1 cellular context compared by ENCODE assay signal in the genomic region with DNA sequence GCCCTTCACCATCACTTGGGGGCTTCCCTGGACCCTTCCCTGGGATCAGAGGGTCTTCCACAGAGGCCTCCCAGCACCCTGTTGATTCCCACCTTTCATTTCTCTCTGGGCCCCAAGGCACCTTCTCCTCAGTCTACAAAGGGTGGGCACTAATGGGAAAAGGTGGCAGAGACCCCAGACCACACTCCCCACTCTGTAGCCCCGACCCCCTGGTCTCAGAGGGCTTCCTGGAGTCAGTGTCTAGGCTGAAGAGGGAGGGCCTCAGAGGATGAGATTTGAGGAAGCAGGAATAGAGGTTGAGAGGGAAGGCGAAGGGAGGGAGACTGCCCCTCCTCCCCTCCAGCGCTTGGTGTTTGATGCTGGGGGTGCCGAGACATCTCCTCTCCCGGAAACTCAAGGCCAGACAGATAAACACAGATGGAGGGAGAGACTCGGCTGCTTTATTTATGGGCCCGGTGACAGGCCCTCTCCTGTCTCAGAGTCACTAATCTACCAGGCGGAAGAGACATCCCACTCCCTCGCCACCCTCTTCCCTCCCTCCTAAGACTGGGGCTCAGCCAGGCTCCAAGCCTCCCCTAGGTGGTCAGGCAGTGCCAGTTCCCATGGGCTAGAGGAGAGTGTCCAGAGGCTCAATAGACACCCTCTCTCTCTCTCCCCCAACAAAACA.
A peak's percentile ranks its signal among the peaks of the same experiment; 100 is the strongest.
TF ChIP-seq lines count a peak whose summit lies in the region.

No MANE protein-coding gene starts in this region.

TF ChIP-seq in K562, 482 proteins besides CTCF, POLR2A, EP300 and RAD21 (continued from another document and continues in another):
- TF ChIP-seq, protein P1, sequence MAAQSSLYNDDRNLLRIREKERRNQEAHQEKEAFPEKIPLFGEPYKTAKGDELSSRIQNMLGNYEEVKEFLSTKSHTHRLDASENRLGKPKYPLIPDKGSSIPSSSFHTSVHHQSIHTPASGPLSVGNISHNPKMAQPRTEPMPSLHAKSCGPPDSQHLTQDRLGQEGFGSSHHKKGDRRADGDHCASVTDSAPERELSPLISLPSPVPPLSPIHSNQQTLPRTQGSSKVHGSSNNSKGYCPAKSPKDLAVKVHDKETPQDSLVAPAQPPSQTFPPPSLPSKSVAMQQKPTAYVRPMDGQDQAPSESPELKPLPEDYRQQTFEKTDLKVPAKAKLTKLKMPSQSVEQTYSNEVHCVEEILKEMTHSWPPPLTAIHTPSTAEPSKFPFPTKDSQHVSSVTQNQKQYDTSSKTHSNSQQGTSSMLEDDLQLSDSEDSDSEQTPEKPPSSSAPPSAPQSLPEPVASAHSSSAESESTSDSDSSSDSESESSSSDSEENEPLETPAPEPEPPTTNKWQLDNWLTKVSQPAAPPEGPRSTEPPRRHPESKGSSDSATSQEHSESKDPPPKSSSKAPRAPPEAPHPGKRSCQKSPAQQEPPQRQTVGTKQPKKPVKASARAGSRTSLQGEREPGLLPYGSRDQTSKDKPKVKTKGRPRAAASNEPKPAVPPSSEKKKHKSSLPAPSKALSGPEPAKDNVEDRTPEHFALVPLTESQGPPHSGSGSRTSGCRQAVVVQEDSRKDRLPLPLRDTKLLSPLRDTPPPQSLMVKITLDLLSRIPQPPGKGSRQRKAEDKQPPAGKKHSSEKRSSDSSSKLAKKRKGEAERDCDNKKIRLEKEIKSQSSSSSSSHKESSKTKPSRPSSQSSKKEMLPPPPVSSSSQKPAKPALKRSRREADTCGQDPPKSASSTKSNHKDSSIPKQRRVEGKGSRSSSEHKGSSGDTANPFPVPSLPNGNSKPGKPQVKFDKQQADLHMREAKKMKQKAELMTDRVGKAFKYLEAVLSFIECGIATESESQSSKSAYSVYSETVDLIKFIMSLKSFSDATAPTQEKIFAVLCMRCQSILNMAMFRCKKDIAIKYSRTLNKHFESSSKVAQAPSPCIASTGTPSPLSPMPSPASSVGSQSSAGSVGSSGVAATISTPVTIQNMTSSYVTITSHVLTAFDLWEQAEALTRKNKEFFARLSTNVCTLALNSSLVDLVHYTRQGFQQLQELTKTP (IDR thresholded peaks at IDR 0.05; ENCODE audit: low read depth in 1 of 2, partially characterized antibody in 2 of 2): peak in 1 of 2 experiments; percentile 76
- TF ChIP-seq BDP1 (IDR thresholded peaks at IDR 0.05; ENCODE audit: insufficient read depth, insufficient read length) (no peak), ATF7 (IDR thresholded peaks at IDR 0.05) (peak; percentile 70), FOXK1 (CRISPR knock-in tag; IDR thresholded peaks at IDR 0.05; ENCODE audit: borderline replicate concordance) (no peak), MEF2D (tag; conservative IDR thresholded peaks at IDR 0.05; ENCODE audit: low read depth) (peak; percentile 48; the same call in 1 of the 2 replicates), GABPA (tag; conservative IDR thresholded peaks at IDR 0.05; ENCODE audit: low read depth) (peak; percentile 77), PML (IDR thresholded peaks at IDR 0.05; ENCODE audit: low read length) (0 out of 2 replicates have a peak, but pooled peaks have one; percentile 65), FOXJ3 (CRISPR knock-in tag; IDR thresholded peaks at IDR 0.05) (no peak), ZNF175 (CRISPR knock-in tag; IDR thresholded peaks at IDR 0.05; ENCODE audit: low read depth) (peak; percentile 85), NCOR1 (IDR thresholded peaks at IDR 0.05) (peak; percentile 96), SOX6 (IDR thresholded peaks at IDR 0.05) (peak; percentile 80), SMAD2 (IDR thresholded peaks at IDR 0.05; ENCODE audit: low read depth, low read length) (no peak), PHB2 (IDR thresholded peaks at IDR 0.05; ENCODE audit: low read depth) (no peak), NFE2 (IDR thresholded peaks at IDR 0.05; ENCODE audit: low read depth) (peak; percentile 27; the same call in 1 of the 2 replicates), POLR3G (IDR thresholded peaks at IDR 0.05; ENCODE audit: extremely low read depth, insufficient read length, insufficient replicate concordance) (no peak), ZNF146 (CRISPR knock-in tag; IDR thresholded peaks at IDR 0.05; ENCODE audit: unreplicated experiment) (no peak), RNF2 (IDR thresholded peaks at IDR 0.05) (peak; percentile 96), ELF2 (CRISPR knock-in tag; IDR thresholded peaks at IDR 0.05) (peak; percentile 37; the same call in 1 of the 2 replicates), ZNF583 (CRISPR knock-in tag; IDR thresholded peaks at IDR 0.05) (no peak), ZNF766 (CRISPR knock-in tag; conservative IDR thresholded peaks at IDR 0.05) (peak; percentile 96), ZFX (CRISPR knock-in tag; IDR thresholded peaks at IDR 0.05) (peak; percentile 19; the same call in 1 of the 2 replicates), CC2D1A (IDR thresholded peaks at IDR 0.05) (no peak), CCAR2 (IDR thresholded peaks at IDR 0.05; ENCODE audit: low read depth, low read length) (no peak), MTA2 (IDR thresholded peaks at IDR 0.05; ENCODE audit: low read depth) (peak; percentile 45; the same call in 1 of the 2 replicates), JUND (IDR thresholded peaks at IDR 0.05; ENCODE audit: borderline replicate concordance, low read depth, low read length) (peak; percentile 75; the same call in 1 of the 2 replicates), JUND (tag; IDR thresholded peaks at IDR 0.05; ENCODE audit: borderline replicate concordance, low read depth, low read length) (peak; percentile 71; the same call in 1 of the 3 replicates), BHLHE40 (IDR thresholded peaks at IDR 0.05; ENCODE audit: low read length) (0 out of 2 replicates have a peak, but pooled peaks have one; percentile 13), SMARCA4 (IDR thresholded peaks at IDR 0.05) (peak; percentile 87), KLF16 (IDR thresholded peaks at IDR 0.05) (peak; percentile 75), ZBTB17 (CRISPR knock-in tag; IDR thresholded peaks at IDR 0.05) (peak; percentile 57), NR1H2 (CRISPR knock-in tag; IDR thresholded peaks at IDR 0.05) (no peak), ZNF589 (CRISPR knock-in tag; IDR thresholded peaks at IDR 0.05; ENCODE audit: low read depth) (peak; percentile 68), YBX1 (IDR thresholded peaks at IDR 0.05) (no peak), ZNF76 (CRISPR knock-in tag; IDR thresholded peaks at IDR 0.05; ENCODE audit: borderline replicate concordance) (no peak), SRSF7 (optimal IDR thresholded peaks at IDR 0.05; ENCODE audit: low read depth, low read length) (no peak), ATF1 (CRISPR knock-in tag; IDR thresholded peaks at IDR 0.05) (no peak), ATF1 (tag; IDR thresholded peaks at IDR 0.05) (peak; percentile 63), PURB (CRISPR knock-in tag; IDR thresholded peaks at IDR 0.05; ENCODE audit: low read depth) (no peak), CBX3 (IDR thresholded peaks at IDR 0.05; ENCODE audit: borderline replicate concordance in 1 of 2, low read length in 2 of 2) (peak in 1 of 2 experiments; percentile 26; a peak in 1 of 3 replicates), CBFA2T3 (IDR thresholded peaks at IDR 0.05) (peak; percentile 93), SMARCE1 (IDR thresholded peaks at IDR 0.05) (peak; percentile 80), MTA3 (IDR thresholded peaks at IDR 0.05; ENCODE audit: borderline replicate concordance) (peak; percentile 83; the same call in 1 of the 2 replicates), LCOR (CRISPR knock-in tag; IDR thresholded peaks at IDR 0.05) (0 out of 2 replicates have a peak, but pooled peaks have one; percentile 40), MEIS2 (IDR thresholded peaks at IDR 0.05; ENCODE audit: partially characterized antibody) (peak; percentile 100), CAMTA2 (CRISPR knock-in tag; conservative IDR thresholded peaks at IDR 0.05) (no peak), CREM (IDR thresholded peaks at IDR 0.05; ENCODE audit: low read depth) (peak; percentile 72), XRCC3 (IDR thresholded peaks at IDR 0.05) (no peak), KLF6 (CRISPR knock-in tag; IDR thresholded peaks at IDR 0.05; ENCODE audit: borderline replicate concordance) (0 out of 2 replicates have a peak, but pooled peaks have one; percentile 67), TCF3 (CRISPR knock-in tag; IDR thresholded peaks at IDR 0.05) (peak; percentile 85), TEAD1 (CRISPR knock-in tag; IDR thresholded peaks at IDR 0.05) (peak in 1 of 2 experiments; percentile 60; a peak in 1 of 4 replicates), NR2C1 (IDR thresholded peaks at IDR 0.05) (no peak), NR2C1 (tag; IDR thresholded peaks at IDR 0.05) (no peak; the same call in 1 of the 2 replicates)
- TF ChIP-seq, protein P2, sequence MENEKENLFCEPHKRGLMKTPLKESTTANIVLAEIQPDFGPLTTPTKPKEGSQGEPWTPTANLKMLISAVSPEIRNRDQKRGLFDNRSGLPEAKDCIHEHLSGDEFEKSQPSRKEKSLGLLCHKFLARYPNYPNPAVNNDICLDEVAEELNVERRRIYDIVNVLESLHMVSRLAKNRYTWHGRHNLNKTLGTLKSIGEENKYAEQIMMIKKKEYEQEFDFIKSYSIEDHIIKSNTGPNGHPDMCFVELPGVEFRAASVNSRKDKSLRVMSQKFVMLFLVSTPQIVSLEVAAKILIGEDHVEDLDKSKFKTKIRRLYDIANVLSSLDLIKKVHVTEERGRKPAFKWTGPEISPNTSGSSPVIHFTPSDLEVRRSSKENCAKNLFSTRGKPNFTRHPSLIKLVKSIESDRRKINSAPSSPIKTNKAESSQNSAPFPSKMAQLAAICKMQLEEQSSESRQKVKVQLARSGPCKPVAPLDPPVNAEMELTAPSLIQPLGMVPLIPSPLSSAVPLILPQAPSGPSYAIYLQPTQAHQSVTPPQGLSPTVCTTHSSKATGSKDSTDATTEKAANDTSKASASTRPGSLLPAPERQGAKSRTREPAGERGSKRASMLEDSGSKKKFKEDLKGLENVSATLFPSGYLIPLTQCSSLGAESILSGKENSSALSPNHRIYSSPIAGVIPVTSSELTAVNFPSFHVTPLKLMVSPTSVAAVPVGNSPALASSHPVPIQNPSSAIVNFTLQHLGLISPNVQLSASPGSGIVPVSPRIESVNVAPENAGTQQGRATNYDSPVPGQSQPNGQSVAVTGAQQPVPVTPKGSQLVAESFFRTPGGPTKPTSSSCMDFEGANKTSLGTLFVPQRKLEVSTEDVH (IDR thresholded peaks at IDR 0.05; ENCODE audit: low read depth, partially characterized antibody): peak; percentile 38
- TF ChIP-seq, protein P3, sequence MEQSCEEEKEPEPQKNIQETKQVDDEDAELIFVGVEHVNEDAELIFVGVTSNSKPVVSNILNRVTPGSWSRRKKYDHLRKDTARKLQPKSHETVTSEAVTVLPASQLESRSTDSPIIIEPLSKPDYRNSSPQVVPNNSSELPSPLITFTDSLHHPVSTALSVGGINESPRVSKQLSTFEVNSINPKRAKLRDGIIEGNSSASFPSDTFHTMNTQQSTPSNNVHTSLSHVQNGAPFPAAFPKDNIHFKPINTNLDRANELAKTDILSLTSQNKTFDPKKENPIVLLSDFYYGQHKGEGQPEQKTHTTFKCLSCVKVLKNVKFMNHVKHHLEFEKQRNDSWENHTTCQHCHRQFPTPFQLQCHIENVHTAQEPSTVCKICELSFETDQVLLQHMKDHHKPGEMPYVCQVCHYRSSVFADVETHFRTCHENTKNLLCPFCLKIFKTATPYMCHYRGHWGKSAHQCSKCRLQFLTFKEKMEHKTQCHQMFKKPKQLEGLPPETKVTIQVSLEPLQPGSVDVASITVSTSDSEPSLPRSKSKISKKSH (CRISPR knock-in tag; IDR thresholded peaks at IDR 0.05): no peak
- TF ChIP-seq, protein P4, sequence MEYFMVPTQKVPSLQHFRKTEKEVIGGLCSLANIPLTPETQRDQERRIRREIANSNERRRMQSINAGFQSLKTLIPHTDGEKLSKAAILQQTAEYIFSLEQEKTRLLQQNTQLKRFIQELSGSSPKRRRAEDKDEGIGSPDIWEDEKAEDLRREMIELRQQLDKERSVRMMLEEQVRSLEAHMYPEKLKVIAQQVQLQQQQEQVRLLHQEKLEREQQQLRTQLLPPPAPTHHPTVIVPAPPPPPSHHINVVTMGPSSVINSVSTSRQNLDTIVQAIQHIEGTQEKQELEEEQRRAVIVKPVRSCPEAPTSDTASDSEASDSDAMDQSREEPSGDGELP (CRISPR knock-in tag; IDR thresholded peaks at IDR 0.05; ENCODE audit: borderline replicate concordance): peak; percentile 81
- TF ChIP-seq, protein P5, sequence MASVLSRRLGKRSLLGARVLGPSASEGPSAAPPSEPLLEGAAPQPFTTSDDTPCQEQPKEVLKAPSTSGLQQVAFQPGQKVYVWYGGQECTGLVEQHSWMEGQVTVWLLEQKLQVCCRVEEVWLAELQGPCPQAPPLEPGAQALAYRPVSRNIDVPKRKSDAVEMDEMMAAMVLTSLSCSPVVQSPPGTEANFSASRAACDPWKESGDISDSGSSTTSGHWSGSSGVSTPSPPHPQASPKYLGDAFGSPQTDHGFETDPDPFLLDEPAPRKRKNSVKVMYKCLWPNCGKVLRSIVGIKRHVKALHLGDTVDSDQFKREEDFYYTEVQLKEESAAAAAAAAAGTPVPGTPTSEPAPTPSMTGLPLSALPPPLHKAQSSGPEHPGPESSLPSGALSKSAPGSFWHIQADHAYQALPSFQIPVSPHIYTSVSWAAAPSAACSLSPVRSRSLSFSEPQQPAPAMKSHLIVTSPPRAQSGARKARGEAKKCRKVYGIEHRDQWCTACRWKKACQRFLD (CRISPR knock-in tag; IDR thresholded peaks at IDR 0.05): peak; percentile 80
- TF ChIP-seq, protein P6, sequence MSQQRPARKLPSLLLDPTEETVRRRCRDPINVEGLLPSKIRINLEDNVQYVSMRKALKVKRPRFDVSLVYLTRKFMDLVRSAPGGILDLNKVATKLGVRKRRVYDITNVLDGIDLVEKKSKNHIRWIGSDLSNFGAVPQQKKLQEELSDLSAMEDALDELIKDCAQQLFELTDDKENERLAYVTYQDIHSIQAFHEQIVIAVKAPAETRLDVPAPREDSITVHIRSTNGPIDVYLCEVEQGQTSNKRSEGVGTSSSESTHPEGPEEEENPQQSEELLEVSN (IDR thresholded peaks at IDR 0.05; ENCODE audit: borderline replicate concordance in 1 of 2, extremely low read depth in 1 of 2, insufficient read depth in 1 of 2, insufficient read length in 1 of 2, low read depth in 1 of 2, low read length in 1 of 2, poor library complexity in 1 of 2, severe bottlenecking in 1 of 2): peak in 1 of 2 experiments; percentile 29
- TF ChIP-seq, protein P7, sequence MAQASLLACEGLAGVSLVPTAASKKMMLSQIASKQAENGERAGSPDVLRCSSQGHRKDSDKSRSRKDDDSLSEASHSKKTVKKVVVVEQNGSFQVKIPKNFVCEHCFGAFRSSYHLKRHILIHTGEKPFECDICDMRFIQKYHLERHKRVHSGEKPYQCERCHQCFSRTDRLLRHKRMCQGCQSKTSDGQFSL (CRISPR knock-in tag; IDR thresholded peaks at IDR 0.05): no peak
- TF ChIP-seq, protein P7 (tag; IDR thresholded peaks at IDR 0.05): peak in 1 of 2 experiments; percentile 65; a peak in 1 of 4 replicates
- TF ChIP-seq, protein P8, sequence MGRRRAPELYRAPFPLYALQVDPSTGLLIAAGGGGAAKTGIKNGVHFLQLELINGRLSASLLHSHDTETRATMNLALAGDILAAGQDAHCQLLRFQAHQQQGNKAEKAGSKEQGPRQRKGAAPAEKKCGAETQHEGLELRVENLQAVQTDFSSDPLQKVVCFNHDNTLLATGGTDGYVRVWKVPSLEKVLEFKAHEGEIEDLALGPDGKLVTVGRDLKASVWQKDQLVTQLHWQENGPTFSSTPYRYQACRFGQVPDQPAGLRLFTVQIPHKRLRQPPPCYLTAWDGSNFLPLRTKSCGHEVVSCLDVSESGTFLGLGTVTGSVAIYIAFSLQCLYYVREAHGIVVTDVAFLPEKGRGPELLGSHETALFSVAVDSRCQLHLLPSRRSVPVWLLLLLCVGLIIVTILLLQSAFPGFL (CRISPR knock-in tag; IDR thresholded peaks at IDR 0.05): 0 out of 2 replicates have a peak, but pooled peaks have one; percentile 33
